In genomic region chr1:101388904-101389546, GRCh38 we compare ENCODE assay signal across 9 cellular contexts.
DNase-seq lines count a peak whose midpoint lies in the region; ATAC-seq and TF ChIP-seq lines count a peak whose summit lies in the region.
"Had no signal": no experiment of that assay in that cellular context is flagged by ENCODE, and none has a peak within 500 bp of the region (broad histone marks: within the 10 kb centered on the region; RNA-seq: fewer than 3 reads in every experiment).

No MANE protein-coding gene starts in this region.

- TF ChIP-seq POLR2A in IMR-90 (IDR thresholded peaks at IDR 0.05; ENCODE audit: low read depth, low read length) (no peak), body of pancreas (IDR thresholded peaks at IDR 0.05) (no peak)

- H3K9ac ChIP-seq in IMR-90 (ENCODE audit: low read depth, low read length) (no peak overlapping the region), PC-3 (ENCODE audit: low read length) (no peak overlapping the region)

- H3K27me3 ChIP-seq in IMR-90 (ENCODE audit: control insufficient read depth, insufficient read depth, low read length) (no peaks in the 10 kb centered on the region; the same call in 1 of the 2 replicates), PC-3 (ENCODE audit: low read length) (peaks cover 57% of the 10 kb centered on the region), body of pancreas (no peaks in the 10 kb centered on the region)
- no peaks in the 10 kb centered on the region for H3K27me3 ChIP-seq in CD4-positive, alpha-beta T cell (ENCODE audit: control insufficient read depth, insufficient read depth, low read length)

- no peak overlapping the region for H3K23ac ChIP-seq in IMR-90 (ENCODE audit: low read depth, low read length)

- no peaks in the 10 kb centered on the region for H3K9me3 ChIP-seq in IMR-90 (ENCODE audit: control insufficient read depth, insufficient read depth, low read length)
- H3K9me3 ChIP-seq in CD4-positive, alpha-beta T cell (ENCODE audit: control insufficient read depth, low read length) = no peaks in the 10 kb centered on the region
- no peaks in the 10 kb centered on the region for H3K9me3 ChIP-seq in PC-3 (ENCODE audit: low read length)
- H3K9me3 ChIP-seq in body of pancreas = no peaks in the 10 kb centered on the region

- no peaks in the 10 kb centered on the region for H3K36me3 ChIP-seq in IMR-90 (ENCODE audit: control insufficient read depth, insufficient read depth, low read length)
- no peaks in the 10 kb centered on the region for H3K36me3 ChIP-seq in PC-3 (ENCODE audit: low read depth, low read length)
- H3K36me3 ChIP-seq in body of pancreas (replicated peaks in 1 of 2; ENCODE audit: insufficient read depth in 1 of 2, low read depth in 2 of 2) = no peaks in the 10 kb centered on the region

- no peaks in the 10 kb centered on the region for H4K20me1 ChIP-seq in IMR-90 (ENCODE audit: insufficient read depth, low read length)
- H4K20me1 ChIP-seq in PC-3 (ENCODE audit: low read length) = no peaks in the 10 kb centered on the region

- no peaks in the 10 kb centered on the region for H3K79me2 ChIP-seq in PC-3 (ENCODE audit: low read length)

- no peaks in the 10 kb centered on the region for H3K79me1 ChIP-seq in IMR-90 (ENCODE audit: low read depth in 1 of 2, low read length in 2 of 2)

- H3K56ac ChIP-seq in IMR-90 (ENCODE audit: extremely low read depth, insufficient read depth, low read length) = no peak overlapping the region

- no peak overlapping the region for H2BK20ac ChIP-seq in IMR-90 (ENCODE audit: low read depth, low read length)

- no peak overlapping the region for H4K91ac ChIP-seq in IMR-90 (ENCODE audit: insufficient read depth, low read depth, low read length)

- DNase-seq in IMR-90 (peak; percentile 3), foreskin melanocyte (peak; percentile 11), PC-3 (no peak), occipital lobe (lab: John Stamatoyannopoulos, UW) (no peak), body of pancreas (no peak)
- no peak for DNase-seq in CD4-positive, alpha-beta T cell

- no peaks in the 10 kb centered on the region for H3K9me2 ChIP-seq in PC-3 (replicated peaks; ENCODE audit: low read length)

- H2AK5ac ChIP-seq in IMR-90 (ENCODE audit: low read depth, low read length) = no peak overlapping the region

- H2BK15ac ChIP-seq in IMR-90 (ENCODE audit: low read depth, low read length) = no peak overlapping the region

- no peaks in the 10 kb centered on the region for H3K4me1 Mint-ChIP-seq in CD4-positive, alpha-beta T cell (ENCODE audit: low read depth)

- H4K5ac ChIP-seq in IMR-90 (ENCODE audit: low read depth, low read length) = no peak overlapping the region

- no peaks in the 10 kb centered on the region for H3F3A ChIP-seq in PC-3 (ENCODE audit: low read length, unreplicated experiment)

- no peak overlapping the region for H3K4me3 ChIP-seq in IMR-90 (ENCODE audit: insufficient read depth, low read depth, low read length)
- no peak overlapping the region for H3K4me3 ChIP-seq in PC-3 (ENCODE audit: low read length)
- H3K4me3 ChIP-seq in body of pancreas = no peak overlapping the region
- H3K4me3 ChIP-seq: lung had no signal

- intact Hi-C loops in IMR-90 (cut with micrococcal nuclease) (no loop called here), PC-3 (cut with micrococcal nuclease) (no loop called here), body of pancreas (cut with DNase I) (no loop called here)
- intact Hi-C loops in CD4-positive, alpha-beta T cell (cut with DNase I, micrococcal nuclease) = no loop called here

- in situ Hi-C loops in IMR-90 (cut with MboI; ENCODE audit: low sequenced_read_pairs) = no loop called here

- H3K27ac Mint-ChIP-seq in CD4-positive, alpha-beta T cell = no peak overlapping the region

- CTCF ChIA-PET in IMR-90 (lab: Yijun Ruan, JAX) = no interaction called here
- CTCF ChIA-PET in CD4-positive, alpha-beta T cell (lab: Charles Lee) = no interaction called here
- CTCF ChIA-PET in PC-3 (lab: Charles Lee) = no interaction called here

- no peak overlapping the region for H3K18ac ChIP-seq in IMR-90 (ENCODE audit: low read depth, low read length)

- H2BK120ac ChIP-seq in IMR-90 (ENCODE audit: low read depth, low read length) = no peak overlapping the region

- no peak for TF ChIP-seq RAD21 in IMR-90 (IDR thresholded peaks at IDR 0.05; ENCODE audit: low read length)

- no peak for TF ChIP-seq CTCF in IMR-90 (conservative IDR thresholded peaks at IDR 0.05; ENCODE audit: low read depth, low read length)
- TF ChIP-seq CTCF in CD4-positive, alpha-beta T cell (IDR thresholded peaks at IDR 0.05) = no peak
- no peak for TF ChIP-seq CTCF in PC-3 (conservative IDR thresholded peaks at IDR 0.05; ENCODE audit: low read depth, low read length)
- TF ChIP-seq CTCF in body of pancreas (IDR thresholded peaks at IDR 0.05) = no peak

- H3K4me3 Mint-ChIP-seq in CD4-positive, alpha-beta T cell = no peak overlapping the region

- BruUV-seq in IMR-90 (replicated peaks; lab: Mats Ljungman, UMichigan) (no TSS peak), PC-3 (replicated peaks; lab: Mats Ljungman, UMichigan) (no TSS peak)

- H3K4ac ChIP-seq in IMR-90 (ENCODE audit: low read depth, low read length) = no peak overlapping the region

- H3K4me2 ChIP-seq in IMR-90 (ENCODE audit: low read depth, low read length) (no peak overlapping the region), PC-3 (ENCODE audit: low read length) (no peak overlapping the region)

- no peak overlapping the region for H2BK5ac ChIP-seq in IMR-90 (ENCODE audit: low read depth, low read length, poor library complexity, severe bottlenecking)

- H3K9me3 Mint-ChIP-seq in CD4-positive, alpha-beta T cell = peaks cover 3% of the 10 kb centered on the region

- H3K27me3 Mint-ChIP-seq in CD4-positive, alpha-beta T cell = no peaks in the 10 kb centered on the region

- no peak overlapping the region for H4K8ac ChIP-seq in IMR-90 (ENCODE audit: low read depth in 2 of 2, low read length in 2 of 2)

- dilution Hi-C loops in IMR-90 (cut with HindIII; ENCODE audit: low sequenced_read_pairs, unreplicated experiment) = no loop called here

- H2AK9ac ChIP-seq in IMR-90 (replicated peaks; ENCODE audit: low read depth, low read length, poor library complexity) = no peak overlapping the region

- POLR2A ChIA-PET in IMR-90 (lab: Charles Lee; ENCODE audit: unreplicated experiment) (no interaction called here), PC-3 (lab: Charles Lee; ENCODE audit: unreplicated experiment) (interaction anchor here (0.7 kb wide), 1 partner anchor 1337 kb away, joined by 6 read pairs; no protein-coding TSS in a partner anchor)
- POLR2A ChIA-PET in CD4-positive, alpha-beta T cell (lab: Charles Lee) = no interaction called here

- ATAC-seq in GM18502 (IDR thresholded peaks at IDR 0.05; ENCODE audit: poor library complexity, unreplicated experiment) (peak; percentile 90), GM21619 (IDR thresholded peaks at IDR 0.05; ENCODE audit: unreplicated experiment) (peak; percentile 89), IMR-90 (ENCODE audit: low read depth) (no peak), PC-3 (no peak), body of pancreas (no peak)
- no peak for ATAC-seq in CD4-positive, alpha-beta T cell (ENCODE audit: poor library complexity)

- H3K36me3 Mint-ChIP-seq in CD4-positive, alpha-beta T cell (ENCODE audit: low read depth) = no peaks in the 10 kb centered on the region

- no peak overlapping the region for H3K14ac ChIP-seq in IMR-90 (replicated peaks; ENCODE audit: low read depth, low read length)

- no peaks in the 10 kb centered on the region for H3K9me1 ChIP-seq in IMR-90 (ENCODE audit: insufficient read depth, low read length)

- no peaks in the 10 kb centered on the region for H3K4me1 ChIP-seq in IMR-90 (ENCODE audit: control insufficient read depth, insufficient read depth, low read length)
- no peaks in the 10 kb centered on the region for H3K4me1 ChIP-seq in PC-3 (ENCODE audit: insufficient read depth, low read length)
- no peaks in the 10 kb centered on the region for H3K4me1 ChIP-seq in body of pancreas

- no peak overlapping the region for H3K27ac ChIP-seq in IMR-90 (ENCODE audit: insufficient read depth, low read length)
- H3K27ac ChIP-seq in CD4-positive, alpha-beta T cell (ENCODE audit: low read depth, low read length) = no peak overlapping the region
- no peak overlapping the region for H3K27ac ChIP-seq in PC-3 (ENCODE audit: low read length)
- no peak overlapping the region for H3K27ac ChIP-seq in body of pancreas

- H2AFZ ChIP-seq in IMR-90 (replicated peaks; ENCODE audit: low read length, poor library complexity) (no peak overlapping the region), PC-3 (ENCODE audit: low read length) (no peak overlapping the region)

TF ChIP-seq in IMR-90, 13 proteins besides CTCF, POLR2A, EP300 and RAD21:
- TF ChIP-seq RFX5 (IDR thresholded peaks at IDR 0.05; ENCODE audit: low read depth, low read length) = no peak
- no peak for TF ChIP-seq MAZ (IDR thresholded peaks at IDR 0.05; ENCODE audit: borderline replicate concordance, low read depth, low read length)
- no peak for TF ChIP-seq ELK1 (IDR thresholded peaks at IDR 0.05; ENCODE audit: borderline replicate concordance, low read depth, low read length)
- TF ChIP-seq CHD1 (IDR thresholded peaks at IDR 0.05; ENCODE audit: low read depth, low read length) = no peak
- no peak for TF ChIP-seq MAFK (IDR thresholded peaks at IDR 0.05; ENCODE audit: low read depth, low read length)
- no peak for TF ChIP-seq CEBPB (IDR thresholded peaks at IDR 0.05; ENCODE audit: low read depth, low read length)
- no peak for TF ChIP-seq USF2 (IDR thresholded peaks at IDR 0.05; ENCODE audit: low read depth, low read length)
- TF ChIP-seq BHLHE40 (IDR thresholded peaks at IDR 0.05; ENCODE audit: low read depth, low read length) = no peak
- TF ChIP-seq RCOR1 (IDR thresholded peaks at IDR 0.05; ENCODE audit: insufficient replicate concordance, low read length) = no peak
- TF ChIP-seq NFE2L2 (IDR thresholded peaks at IDR 0.05; ENCODE audit: low read depth, low read length) = no peak
- no peak for TF ChIP-seq SMC3 (IDR thresholded peaks at IDR 0.05; ENCODE audit: low read depth, low read length)
- TF ChIP-seq FOS (IDR thresholded peaks at IDR 0.05; ENCODE audit: low read depth, low read length) = no peak

Comparison
In these comparisons a context has a peak if more than half of its experiments do, and no peak if none do; other contexts are left out.
1. ATAC-seq: peak in GM18502 (single experiment) and GM21619 (single experiment); none in IMR-90 (single experiment), CD4-positive, alpha-beta T cell (single experiment), PC-3 (single experiment) and body of pancreas (single experiment).
2. DNase-seq: peak in IMR-90 (single experiment) and foreskin melanocyte (single experiment); none in CD4-positive, alpha-beta T cell (0 of 10), PC-3 (single experiment), occipital lobe (single experiment) and body of pancreas (0 of 4).